ENCODE assay signal across 8 cellular contexts in the genomic region with DNA sequence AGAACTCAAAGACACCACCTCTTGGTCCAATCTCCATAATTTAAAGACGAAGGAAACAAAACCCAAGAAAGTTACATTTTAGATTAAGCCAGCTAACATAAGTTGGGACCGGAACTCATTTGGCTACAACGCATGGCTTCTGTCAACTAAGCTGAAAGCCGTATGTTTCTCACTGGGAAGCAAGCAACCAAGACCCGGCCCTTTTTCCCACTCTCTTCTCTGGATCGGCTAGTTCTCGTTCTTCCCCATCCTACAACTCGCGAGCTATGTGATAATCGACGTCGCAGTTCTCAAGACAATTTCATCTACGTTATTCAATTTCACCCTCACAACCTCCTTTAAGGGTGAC. TPM values are rescaled to one million over a fixed set of nuclear protein-coding genes. Genes with fewer than 3 reads are reported as not detected.
DNase-seq lines count a peak whose midpoint lies in the region; ATAC-seq and TF ChIP-seq lines count a peak whose summit lies in the region.

No MANE protein-coding gene starts in this region.

- H3K9me3 Mint-ChIP-seq in activated CD4-positive, alpha-beta T cell treated with anti-CD3 and anti-CD28 coated beads, Interleukin-2, amount 10 ng/mL, durations not matched to agents 7 days and 5 days, result peaks cover 8% of the 10 kb centered on the region

- CTCF ChIA-PET in activated CD4-positive, alpha-beta T cell treated with anti-CD3 and anti-CD28 coated beads, Interleukin-2, amount 10 ng/mL, durations not matched to agents 7 days and 5 days (lab: Charles Lee), result interaction anchor here (1.2 to 2.0 kb wide), 3 partner anchors 10 to 48 kb away, joined by 3 to 6 read pairs (median 4); a partner anchor contains a TSS

- H3K4me3 ChIP-seq in mucosa of descending colon, result peak overlapping the region; percentile 76

- no peaks in the 10 kb centered on the region for H3K9me3 ChIP-seq in mucosa of descending colon

- intact Hi-C loops in mucosa of descending colon (cut with DNase I, micrococcal nuclease), result loop anchor here in 1 of 2 donors (2.0 kb wide), 1 partner anchor 70 kb away; no protein-coding TSS in a partner anchor

- H3K27me3 Mint-ChIP-seq in activated CD4-positive, alpha-beta T cell treated with anti-CD3 and anti-CD28 coated beads, Interleukin-2, amount 10 ng/mL, durations not matched to agents 7 days and 5 days, result no peaks in the 10 kb centered on the region

- peak overlapping the region; percentile 99 for H3K27ac Mint-ChIP-seq in activated CD4-positive, alpha-beta T cell treated with anti-CD3 and anti-CD28 coated beads, Interleukin-2, amount 10 ng/mL, durations not matched to agents 7 days and 5 days

- POLR2A ChIA-PET in activated CD4-positive, alpha-beta T cell treated with anti-CD3 and anti-CD28 coated beads, Interleukin-2, amount 10 ng/mL, durations not matched to agents 7 days and 5 days (lab: Charles Lee), result interaction anchor here (0.9 to 1.2 kb wide), 2 partner anchors 70 to 80 kb away, joined by 3 to 5 read pairs; a partner anchor contains a TSS

- H3K4me3 Mint-ChIP-seq in activated CD4-positive, alpha-beta T cell treated with anti-CD3 and anti-CD28 coated beads, Interleukin-2, amount 10 ng/mL, durations not matched to agents 7 days and 5 days, result peak overlapping the region; percentile 99

- H3K36me3 Mint-ChIP-seq in activated CD4-positive, alpha-beta T cell treated with anti-CD3 and anti-CD28 coated beads, Interleukin-2, amount 10 ng/mL, durations not matched to agents 7 days and 5 days (ENCODE audit: low read depth), result peaks cover 32% of the 10 kb centered on the region

- peaks cover 11% of the 10 kb centered on the region for H3K4me1 ChIP-seq in mucosa of descending colon (ENCODE audit: low read depth)

- TF ChIP-seq CTCF in mucosa of descending colon (IDR thresholded peaks at IDR 0.05), result no peak

- peaks cover 51% of the 10 kb centered on the region for H3K4me1 Mint-ChIP-seq in activated CD4-positive, alpha-beta T cell treated with anti-CD3 and anti-CD28 coated beads, Interleukin-2, amount 10 ng/mL, durations not matched to agents 7 days and 5 days

- DNase-seq in activated CD4-positive, alpha-beta T cell treated with anti-CD3 and anti-CD28 coated beads, Interleukin-2, amount 10 ng/mL, durations not matched to agents 7 days and 5 days, result no peak
- DNase-seq in activated CD4-positive, alpha-beta T cell treated with anti-CD3 and anti-CD28 coated beads for 1 hour, result no peak
- DNase-seq in NCI-H1694 treated with DMSO at 0.1 percent for 48 hours (lab: John Stamatoyannopoulos, UW) (peak; percentile 23), dermis blood vessel endothelial cell (peak; percentile 58), mucosa of descending colon (no peak), GM19238 (ENCODE audit: insufficient read length, low spot score) (no peak), DMS114 treated with DMSO at 0.1 percent for 48 hours (lab: John Stamatoyannopoulos, UW; ENCODE audit: unreplicated experiment) (no peak)

- ATAC-seq in mucosa of descending colon, result peak; percentile 4
- no peak for ATAC-seq in HG02623 (IDR thresholded peaks at IDR 0.05; ENCODE audit: unreplicated experiment)

- no peaks in the 10 kb centered on the region for H3K36me3 ChIP-seq in mucosa of descending colon (ENCODE audit: low read depth)

RNA-seq across cellular contexts. Expression of a gene that starts 0.6 kb away (rescaled TPM):
- 100 to 1,000 TPM; 210 to 235 TPM for total RNA-seq in activated CD4-positive, alpha-beta T cell treated with anti-CD3 and anti-CD28 coated beads, Interleukin-2, amount 10 ng/mL, durations not matched to agents 7 days and 5 days
- total RNA-seq in dermis blood vessel endothelial cell (234 and 314 TPM in 2 replicates), mucosa of descending colon (100 to 1,000 TPM in 1 of 3 donors, 10 to 100 TPM in 2; 76.2 to 103 (median 95.1) TPM)

RNA-seq across cellular contexts. Expression of a gene that starts 48.4 kb away (rescaled TPM):
- total RNA-seq in activated CD4-positive, alpha-beta T cell treated with anti-CD3 and anti-CD28 coated beads, Interleukin-2, amount 10 ng/mL, durations not matched to agents 7 days and 5 days, result 10 to 100 TPM; 36.0 to 39.9 TPM
- total RNA-seq in dermis blood vessel endothelial cell, result 25.5 and 40.8 TPM in 2 replicates
- total RNA-seq in mucosa of descending colon, result 10 to 100 TPM; 35.2 to 41.5 (median 37.6) TPM

RNA-seq across cellular contexts. Expression of a gene that starts 53.7 kb away (rescaled TPM):
- total RNA-seq in activated CD4-positive, alpha-beta T cell treated with anti-CD3 and anti-CD28 coated beads, Interleukin-2, amount 10 ng/mL, durations not matched to agents 7 days and 5 days, result 10 to 100 TPM; 10.8 to 11.5 TPM
- total RNA-seq in dermis blood vessel endothelial cell (19.9 and 26.0 TPM in 2 replicates), mucosa of descending colon (10 to 100 TPM in 1 of 3 donors, 1 to 10 TPM in 2; 7.7 to 15.5 (median 8.0) TPM)

RNA-seq across cellular contexts. Expression of a gene that starts 57.6 kb away (rescaled TPM):
- 1 to 10 TPM; 5.0 to 6.6 TPM for total RNA-seq in activated CD4-positive, alpha-beta T cell treated with anti-CD3 and anti-CD28 coated beads, Interleukin-2, amount 10 ng/mL, durations not matched to agents 7 days and 5 days
- total RNA-seq in dermis blood vessel endothelial cell (2.2 and 3.7 TPM in 2 replicates), mucosa of descending colon (1 to 10 TPM; 2.2 to 7.9 (median 4.3) TPM)

Comparison
In these comparisons a context has a peak if more than half of its experiments do, and no peak if none do; other contexts are left out.
1. DNase-seq: peak in NCI-H1694 treated with DMSO at 0.1 percent for 48 hours (single experiment) and dermis blood vessel endothelial cell (single experiment); none in activated CD4-positive, alpha-beta T cell treated with anti-CD3 and anti-CD28 coated beads, Interleukin-2, amount 10 ng/mL, durations not matched to agents 7 days and 5 days (single experiment), activated CD4-positive, alpha-beta T cell treated with anti-CD3 and anti-CD28 coated beads for 1 hour (single experiment), mucosa of descending colon (0 of 3), GM19238 (single experiment) and DMS114 treated with DMSO at 0.1 percent for 48 hours (single experiment).